In the genomic region with DNA sequence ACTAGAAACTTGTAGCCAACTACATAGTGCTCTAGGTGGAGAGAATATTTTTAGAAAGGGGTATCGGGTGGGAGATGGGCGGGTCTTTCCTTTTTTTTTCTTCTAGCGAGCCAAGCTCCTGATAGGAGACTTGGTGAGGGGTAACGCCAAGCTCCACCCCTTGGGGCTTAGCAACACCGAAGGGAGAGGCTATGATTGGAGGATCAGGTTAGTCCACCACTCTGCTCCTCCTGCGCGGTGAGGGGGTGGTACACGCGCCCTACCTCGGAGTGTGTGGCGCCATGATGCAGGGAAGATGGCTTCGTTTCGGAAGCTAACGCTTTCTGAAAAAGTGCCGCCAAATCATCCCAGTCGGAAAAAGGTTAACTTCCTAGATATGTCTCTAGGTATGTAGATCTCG, we compare ENCODE assay signal across 26 cellular contexts. TPM values are rescaled to one million over a fixed set of nuclear protein-coding genes. Genes with fewer than 3 reads are reported as not detected.
A peak's percentile ranks its signal among the peaks of the same experiment; 100 is the strongest.
DNase-seq lines count a peak whose midpoint lies in the region; ATAC-seq, FAIRE-seq and TF ChIP-seq lines count a peak whose summit lies in the region.
"Had no signal": no experiment of that assay in that cellular context is flagged by ENCODE, and none has a peak within 500 bp of the region (broad histone marks: within the 10 kb centered on the region; RNA-seq: fewer than 3 reads in every experiment).

A gene with protein sequence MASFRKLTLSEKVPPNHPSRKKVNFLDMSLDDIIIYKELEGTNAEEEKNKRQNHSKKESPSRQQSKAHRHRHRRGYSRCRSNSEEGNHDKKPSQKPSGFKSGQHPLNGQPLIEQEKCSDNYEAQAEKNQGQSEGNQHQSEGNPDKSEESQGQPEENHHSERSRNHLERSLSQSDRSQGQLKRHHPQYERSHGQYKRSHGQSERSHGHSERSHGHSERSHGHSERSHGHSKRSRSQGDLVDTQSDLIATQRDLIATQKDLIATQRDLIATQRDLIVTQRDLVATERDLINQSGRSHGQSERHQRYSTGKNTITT (plus strand): TSS at position 251 of the 400 bp plus-strand sequence. CDS start 45 bp downstream, at position 296.

- TF ChIP-seq EP300 in K562 (IDR thresholded peaks at IDR 0.05; ENCODE audit: low read length) (no peak), suprapubic skin (IDR thresholded peaks at IDR 0.05) (no peak)

- no peak within 1 kb of the TSS for H3K4me3 Mint-ChIP-seq in activated CD8-positive, alpha-beta T cell treated with anti-CD3 and anti-CD28 coated beads, Interleukin-2, amount 10 ng/mL, durations not matched to agents 7 days and 5 days
- H3K4me3 Mint-ChIP-seq: CD14-positive monocyte; CD4-positive, alpha-beta memory T cell; CD4-positive, CD25-positive, alpha-beta regulatory T cell; CD8-positive, alpha-beta memory T cell had no signal

- no peak within 1 kb of the TSS for H3K27ac Mint-ChIP-seq in activated CD8-positive, alpha-beta T cell treated with anti-CD3 and anti-CD28 coated beads, Interleukin-2, amount 10 ng/mL, durations not matched to agents 7 days and 5 days
- H3K27ac Mint-ChIP-seq: CD4-positive, CD25-positive, alpha-beta regulatory T cell had no signal

- no peak for FAIRE-seq in K562 (lab: Jason Lieb, UNC)
- FAIRE-seq: A204.1, G401.6, GM12891, GM19239 had no signal

- no peak for TF ChIP-seq RAD21 in K562 (CRISPR knock-in tag; conservative IDR thresholded peaks at IDR 0.05 in 1 of 2, IDR thresholded peaks at IDR 0.05 in 1 of 2)

- in situ Hi-C loops in K562 (cut with MboI) = no loop called here

- CTCF ChIA-PET in K562 (lab: Yijun Ruan, JAX; ENCODE audit: low intra/inter-chr PET ratio) = no interaction called here
- CTCF ChIA-PET in activated CD8-positive, alpha-beta T cell treated with anti-CD3 and anti-CD28 coated beads, Interleukin-2, amount 10 ng/mL, durations not matched to agents 7 days and 5 days (lab: Charles Lee) = no interaction called here
- CTCF ChIA-PET in OCI-LY7 (lab: Charles Lee; ENCODE audit: unreplicated experiment) = no interaction called here

- H3K4me2 ChIP-seq in K562 (ENCODE audit: insufficient read depth, low read length) = no peak within 1 kb of the TSS
- H3K4me2 ChIP-seq in OCI-LY7 (ENCODE audit: low read length) = no peak within 1 kb of the TSS
- H3K4me2 ChIP-seq: BLaER1 had no signal

- H3K27ac ChIP-seq in K562 (ENCODE audit: extremely low read depth, low read depth, low read length) (no peak within 1 kb of the TSS), suprapubic skin (no peak within 1 kb of the TSS), OCI-LY7 (ENCODE audit: low read depth, low read length, poor library complexity, severe bottlenecking) (no peak within 1 kb of the TSS)
- H3K27ac ChIP-seq: BLaER1 had no signal

- intact Hi-C loops in K562 (cut with micrococcal nuclease) = no loop called here
- intact Hi-C loops in OCI-LY7 (cut with micrococcal nuclease; ENCODE audit: unreplicated experiment) = no loop called here

- BruUV-seq in K562 (replicated peaks; lab: Mats Ljungman, UMichigan) (no TSS peak), OCI-LY7 (replicated peaks; lab: Mats Ljungman, UMichigan) (no TSS peak)

- H3K4me1 Mint-ChIP-seq in activated CD8-positive, alpha-beta T cell treated with anti-CD3 and anti-CD28 coated beads, Interleukin-2, amount 10 ng/mL, durations not matched to agents 7 days and 5 days (ENCODE audit: low read depth) = no peaks in the 10 kb centered on the region
- H3K4me1 Mint-ChIP-seq: CD14-positive monocyte; CD4-positive, alpha-beta memory T cell; CD4-positive, CD25-positive, alpha-beta regulatory T cell; CD8-positive, alpha-beta memory T cell had no signal

- peak; percentile 27 for DNase-seq in NCI-H510A treated with DMSO at 0.1 percent for 48 hours (lab: John Stamatoyannopoulos, UW)
- peak; percentile 3 to 19 (median 14) for DNase-seq in K562 (ENCODE audit: extremely low read depth in 1 of 4, low spot score in 3 of 4)
- DNase-seq in iPS-NIHi7 (ENCODE audit: extremely low spot score) = peak; percentile 10
- DNase-seq in activated CD8-positive, alpha-beta T cell treated with anti-CD3 and anti-CD28 coated beads, Interleukin-2, amount 10 ng/mL, durations not matched to agents 7 days and 5 days = no peak
- DNase-seq in cortex of kidney (lab: John Stamatoyannopoulos, UW) = no peak
- DNase-seq in suprapubic skin (ENCODE audit: low spot score in 2 of 2) = no peak
- DNase-seq in OCI-LY7 (ENCODE audit: low spot score) = no peak
- DNase-seq: 8988T; ACHN; BE2C; C1 segment of cervical spinal cord; CD4-positive, alpha-beta memory T cell; CD4-positive, CD25-positive, alpha-beta regulatory T cell; CD8-positive, alpha-beta memory T cell; COR-L47; DMS 273 treated with DMSO at 0.1 percent for 48 hours; DMS79 treated with DMSO at 0.1 percent for 48 hours; GF-D8 had no signal

- no peaks in the 10 kb centered on the region for H3K4me1 ChIP-seq in K562 (replicated peaks in 1 of 2; ENCODE audit: control insufficient read depth in 2 of 2, insufficient read depth in 2 of 2, low read length in 2 of 2)
- H3K4me1 ChIP-seq in suprapubic skin = no peaks in the 10 kb centered on the region
- H3K4me1 ChIP-seq in OCI-LY7 (ENCODE audit: insufficient read depth, low read length, poor library complexity, severe bottlenecking) = no peaks in the 10 kb centered on the region
- H3K4me1 ChIP-seq: BE2C, BLaER1 had no signal

- H4K20me1 ChIP-seq in K562 (replicated peaks; ENCODE audit: control insufficient read depth, insufficient read depth, low read length) (no peaks in the 10 kb centered on the region), OCI-LY7 (ENCODE audit: insufficient read depth, low read length) (no peaks in the 10 kb centered on the region)
- H4K20me1 ChIP-seq: BLaER1 had no signal

- TF ChIP-seq POLR2A in K562 (conservative IDR thresholded peaks at IDR 0.05) (no peak), suprapubic skin (IDR thresholded peaks at IDR 0.05) (no peak)

- H2AFZ ChIP-seq in K562 (ENCODE audit: low read depth, low read length) (no peak within 1 kb of the TSS), OCI-LY7 (ENCODE audit: low read length) (no peak within 1 kb of the TSS)

- H3K9me3 Mint-ChIP-seq in activated CD8-positive, alpha-beta T cell treated with anti-CD3 and anti-CD28 coated beads, Interleukin-2, amount 10 ng/mL, durations not matched to agents 7 days and 5 days (ENCODE audit: insufficient read depth) = no peaks in the 10 kb centered on the region

- H3K27me3 ChIP-seq in K562 (ENCODE audit: control insufficient read depth in 2 of 2, insufficient read depth in 2 of 2, low read length in 2 of 2) (peaks cover 0 to 6% of the 10 kb centered on the region in 2 experiments; a peak in 1 of 5 replicates), suprapubic skin (no peaks in the 10 kb centered on the region)
- H3K27me3 ChIP-seq: BE2C had no signal

- H3K4me3 ChIP-seq in K562 (no peak within 1 kb of the TSS), suprapubic skin (no peak within 1 kb of the TSS), OCI-LY7 (ENCODE audit: low read depth, low read length, poor library complexity, severe bottlenecking) (no peak within 1 kb of the TSS)
- H3K4me3 ChIP-seq: BLaER1 had no signal

- no peaks in the 10 kb centered on the region for H3K36me3 Mint-ChIP-seq in activated CD8-positive, alpha-beta T cell treated with anti-CD3 and anti-CD28 coated beads, Interleukin-2, amount 10 ng/mL, durations not matched to agents 7 days and 5 days (ENCODE audit: low read depth)
- H3K36me3 Mint-ChIP-seq: CD14-positive monocyte; CD4-positive, alpha-beta memory T cell; CD4-positive, CD25-positive, alpha-beta regulatory T cell; CD8-positive, alpha-beta memory T cell had no signal

- H3K9me1 ChIP-seq in K562 (ENCODE audit: control insufficient read depth, insufficient read depth, low read length) = no peaks in the 10 kb centered on the region

- whole genome bisulfite sequencing in K562 (ENCODE audit: insufficient coverage, low coverage, missing lambda C conversion rate) = 3% methylated on average over 11 of the region's 17 CpGs
- WGBS in suprapubic skin = 81% methylated on average over 17 of the region's 17 CpGs

- ATAC-seq in K562 = peak; percentile 88
- no peak for ATAC-seq in activated CD8-positive, alpha-beta T cell treated with anti-CD3 and anti-CD28 coated beads, Interleukin-2, amount 10 ng/mL, durations not matched to agents 7 days and 5 days

- POLR2A ChIA-PET in K562 (lab: Yijun Ruan, JAX) (interaction anchor here (0.5 to 0.7 kb wide), 2 partner anchors 10 to 22 kb away, joined by 3 to 5 read pairs; no protein-coding TSS in a partner anchor), OCI-LY7 (lab: Charles Lee) (no interaction called here)
- POLR2A ChIA-PET in activated CD8-positive, alpha-beta T cell treated with anti-CD3 and anti-CD28 coated beads, Interleukin-2, amount 10 ng/mL, durations not matched to agents 7 days and 5 days (lab: Charles Lee) = no interaction called here

- H3K9me2 ChIP-seq in OCI-LY7 (ENCODE audit: insufficient read depth, low read length) = no peaks in the 10 kb centered on the region

- H3K9me3 ChIP-seq in K562 (replicated peaks; ENCODE audit: control insufficient read depth, insufficient read depth, low read depth, low read length) (no peaks in the 10 kb centered on the region), suprapubic skin (no peaks in the 10 kb centered on the region), OCI-LY7 (ENCODE audit: low read length) (no peaks in the 10 kb centered on the region)
- H3K9me3 ChIP-seq: BE2C had no signal

- TF ChIP-seq CTCF in K562 (IDR thresholded peaks at IDR 0.05 in 2 of 3, conservative IDR thresholded peaks at IDR 0.05 in 1 of 3; ENCODE audit: insufficient read depth in 2 of 3, low read depth in 1 of 3, low read length in 3 of 3) (no peak), suprapubic skin (IDR thresholded peaks at IDR 0.05) (no peak), OCI-LY7 (conservative IDR thresholded peaks at IDR 0.05; ENCODE audit: low read length) (no peak)

- no peak within 1 kb of the TSS for H3K9ac ChIP-seq in K562 (ENCODE audit: insufficient read depth in 1 of 2, low read depth in 2 of 2, low read length in 2 of 2)
- H3K9ac ChIP-seq: BLaER1 had no signal

- H3K36me3 ChIP-seq in K562 (ENCODE audit: control insufficient read depth, insufficient read depth, low read length) (no peaks in the 10 kb centered on the region), suprapubic skin (no peaks in the 10 kb centered on the region), OCI-LY7 (ENCODE audit: insufficient read depth, low read length) (no peaks in the 10 kb centered on the region)
- H3K36me3 ChIP-seq: BE2C, BLaER1 had no signal

- H3K27me3 Mint-ChIP-seq in activated CD8-positive, alpha-beta T cell treated with anti-CD3 and anti-CD28 coated beads, Interleukin-2, amount 10 ng/mL, durations not matched to agents 7 days and 5 days (ENCODE audit: low read depth) = no peaks in the 10 kb centered on the region
- H3K27me3 Mint-ChIP-seq: CD4-positive, alpha-beta memory T cell; CD4-positive, CD25-positive, alpha-beta regulatory T cell had no signal

- no peaks in the 10 kb centered on the region for H3K79me2 ChIP-seq in K562 (ENCODE audit: control insufficient read depth, insufficient read depth, low read length)
- no peaks in the 10 kb centered on the region for H3K79me2 ChIP-seq in OCI-LY7 (ENCODE audit: insufficient read depth, low read depth, low read length)

RNA-seq across cellular contexts. Expression of the gene that starts here (rescaled TPM):
- total RNA-seq in K562 (2011; cell fraction: chromatin; rRNA removed; ENCODE audit: low replicate concordance) = 0.23 and 0.26 TPM in 2 replicates
- total RNA-seq in K562 (2011; cell fraction: nucleolus; rRNA removed) = 0.26 TPM in 1 of 2 replicates, not detected in the other
- total RNA-seq in K562 (2011; cell fraction: nucleoplasm; rRNA removed) = 0.37 TPM in 1 of 2 replicates, not detected in the other
- 0.32 and 0.53 TPM in 2 replicates for total RNA-seq in K562 (2014; rRNA removed)
- total RNA-seq in K562 (2014; rRNA removed; fragmentation: Illumina TruSeq; extraction: Trizol) = 0.44 and 0.57 TPM in 2 replicates
- total RNA-seq in K562 (2015; rRNA removed; fragmentation: Illumina TruSeq; extraction: Trizol) = 0.26 and 0.36 TPM in 2 replicates
- total RNA-seq in K562 (2021) = 0.16 and 0.25 TPM in 2 replicates
- 0.36 and 0.69 TPM in 2 replicates for polyA plus RNA-seq in K562 (2011; rRNA removed)
- 0.03 and 0.29 TPM in 2 replicates for polyA plus RNA-seq in K562 (2011; cell fraction: cytosol; rRNA removed)
- polyA plus RNA-seq in K562 (2011; cell fraction: nucleus; rRNA removed) = 0.16 and 0.28 TPM in 2 replicates
- polyA plus RNA-seq in K562 (2012) = 0.80 and 1.0 TPM in 2 replicates
- polyA plus RNA-seq in K562 (2014; fragmentation: Illumina TruSeq; extraction: Trizol) = 0.70 and 0.80 TPM in 2 replicates
- 1 to 10 TPM in 1 of 2 experiments, under 1 TPM in 1; 0.75 to 1.1 TPM for polyA plus RNA-seq in K562 (2014; fragmentation: Nextera tagmentation; extraction: Ambion mirVana)
- polyA plus RNA-seq in K562 (2014; rRNA removed) = 0.21 and 0.49 TPM in 2 replicates
- 0.25 and 0.42 TPM in 2 replicates for polyA minus RNA-seq in K562 (2011; rRNA and poly(A)+ RNA removed)
- not detected in 2 replicates for polyA minus RNA-seq in K562 (2011; cell fraction: cytosol; rRNA and poly(A)+ RNA removed)
- polyA minus RNA-seq in K562 (2011; cell fraction: nucleus; rRNA and poly(A)+ RNA removed) = 0.22 TPM in 1 of 2 replicates, not detected in the other
- total RNA-seq in activated CD8-positive, alpha-beta T cell treated with anti-CD3 and anti-CD28 coated beads, Interleukin-2, amount 10 ng/mL, durations not matched to agents 7 days and 5 days = not detected
- total RNA-seq in suprapubic skin = not detected
- total RNA-seq in OCI-LY7 (2014; rRNA removed; shearing (Covaris generic)) = not detected in 2 replicates
- total RNA-seq in OCI-LY7 (2022) = not detected in 2 replicates
- total RNA-seq: A673; CD4-positive, alpha-beta memory T cell; CD4-positive, CD25-positive, alpha-beta regulatory T cell; CD8-positive, alpha-beta memory T cell had no signal
- polyA plus RNA-seq: AG04450; CD14-positive monocyte; CD4-positive, alpha-beta memory T cell; CD4-positive, CD25-positive, alpha-beta regulatory T cell; CD8-positive, alpha-beta memory T cell had no signal

Comparison
In these comparisons a context has a peak if more than half of its experiments do, and no peak if none do; other contexts are left out.
1. DNase-seq: peak in NCI-H510A treated with DMSO at 0.1 percent for 48 hours (single experiment), K562 (4 of 4) and iPS-NIHi7 (single experiment); none in activated CD8-positive, alpha-beta T cell treated with anti-CD3 and anti-CD28 coated beads, Interleukin-2, amount 10 ng/mL, durations not matched to agents 7 days and 5 days (single experiment), cortex of kidney (single experiment), suprapubic skin (0 of 2) and OCI-LY7 (single experiment).